1 cellular context compared by ENCODE assay signal in the genomic region with DNA sequence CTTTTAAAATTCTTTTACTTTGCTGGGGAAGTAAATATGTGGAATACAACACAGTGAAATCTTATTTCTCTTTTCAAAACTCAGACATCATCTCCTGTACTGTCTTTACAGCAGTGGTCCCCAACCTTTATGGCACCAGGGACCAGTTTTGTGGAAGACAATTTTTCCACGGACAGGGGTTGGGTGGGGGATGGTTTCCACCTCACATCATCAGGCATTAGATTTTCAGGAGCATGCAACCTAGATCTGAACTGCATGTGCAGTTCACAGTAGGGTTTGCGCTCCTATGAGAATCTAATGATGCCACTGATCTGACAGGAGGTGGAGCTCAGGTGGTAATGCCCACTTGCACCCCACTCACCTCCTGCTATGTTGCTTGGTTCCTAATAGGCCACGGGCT.
TF ChIP-seq lines count a peak whose summit lies in the region.

No MANE protein-coding gene starts in this region.

TF ChIP-seq in HepG2, 621 proteins besides CTCF, POLR2A, EP300 and RAD21:
- TF ChIP-seq, protein P1, sequence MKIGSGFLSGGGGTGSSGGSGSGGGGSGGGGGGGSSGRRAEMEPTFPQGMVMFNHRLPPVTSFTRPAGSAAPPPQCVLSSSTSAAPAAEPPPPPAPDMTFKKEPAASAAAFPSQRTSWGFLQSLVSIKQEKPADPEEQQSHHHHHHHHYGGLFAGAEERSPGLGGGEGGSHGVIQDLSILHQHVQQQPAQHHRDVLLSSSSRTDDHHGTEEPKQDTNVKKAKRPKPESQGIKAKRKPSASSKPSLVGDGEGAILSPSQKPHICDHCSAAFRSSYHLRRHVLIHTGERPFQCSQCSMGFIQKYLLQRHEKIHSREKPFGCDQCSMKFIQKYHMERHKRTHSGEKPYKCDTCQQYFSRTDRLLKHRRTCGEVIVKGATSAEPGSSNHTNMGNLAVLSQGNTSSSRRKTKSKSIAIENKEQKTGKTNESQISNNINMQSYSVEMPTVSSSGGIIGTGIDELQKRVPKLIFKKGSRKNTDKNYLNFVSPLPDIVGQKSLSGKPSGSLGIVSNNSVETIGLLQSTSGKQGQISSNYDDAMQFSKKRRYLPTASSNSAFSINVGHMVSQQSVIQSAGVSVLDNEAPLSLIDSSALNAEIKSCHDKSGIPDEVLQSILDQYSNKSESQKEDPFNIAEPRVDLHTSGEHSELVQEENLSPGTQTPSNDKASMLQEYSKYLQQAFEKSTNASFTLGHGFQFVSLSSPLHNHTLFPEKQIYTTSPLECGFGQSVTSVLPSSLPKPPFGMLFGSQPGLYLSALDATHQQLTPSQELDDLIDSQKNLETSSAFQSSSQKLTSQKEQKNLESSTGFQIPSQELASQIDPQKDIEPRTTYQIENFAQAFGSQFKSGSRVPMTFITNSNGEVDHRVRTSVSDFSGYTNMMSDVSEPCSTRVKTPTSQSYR (CRISPR knock-in tag; IDR thresholded peaks at IDR 0.05; ENCODE audit: borderline replicate concordance): 0 out of 2 replicates have a peak, but pooled peaks have one; percentile 25
- no peak for TF ChIP-seq ZC3H13 (CRISPR knock-in tag; IDR thresholded peaks at IDR 0.05)
